ENCODE assay signal across 27 cellular contexts in the genomic region with DNA sequence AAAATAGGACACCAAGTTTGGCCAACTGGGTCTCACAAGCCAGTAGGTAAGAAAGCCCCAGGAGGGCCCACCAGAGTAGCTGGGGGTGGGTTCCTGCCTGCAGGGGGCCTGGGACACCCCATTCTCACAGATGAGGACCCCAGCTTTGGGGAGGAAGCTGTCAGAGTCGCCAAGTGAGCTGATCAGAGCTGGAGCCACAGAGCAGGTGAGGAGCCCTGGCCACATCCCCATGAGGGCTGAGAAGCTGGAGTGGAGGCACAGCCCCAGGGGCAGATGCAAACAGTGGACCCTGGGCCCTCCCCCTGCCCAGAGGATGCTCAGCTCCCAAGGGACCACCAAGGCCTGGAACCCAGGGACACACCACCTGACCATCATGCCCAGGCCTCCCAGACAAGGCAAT.
"Had no signal": no experiment of that assay in that cellular context is flagged by ENCODE, and none has a peak within 500 bp of the region (broad histone marks: within the 10 kb centered on the region; RNA-seq: fewer than 3 reads in every experiment).

No MANE protein-coding gene starts in this region.

- ATAC-seq: left colon; left lung; natural killer cell; pancreas; sciatic nerve; stimulated activated memory B cell treated with anti-CD40 and anti-IgM and Interleukin-4, amounts not matched to agents 10 μg/mL and 1 μg/mL and 100 μg/mL, for 72 hours had no signal

- H3K27ac ChIP-seq: heart left ventricle, left lung, lower lobe of right lung, neural progenitor cell, pancreas, prostate gland, skin epidermis, suprapubic skin, thoracic aorta, tibial artery, uterus had no signal

- H3K4me3 ChIP-seq: heart left ventricle, left lung, lower lobe of right lung, neural progenitor cell, pancreas, prostate gland, skin epidermis, suprapubic skin, thoracic aorta, tibial artery, uterus had no signal

- H3K27ac Mint-ChIP-seq: immature natural killer cell; natural killer cell; nephron progenitor cell; neural progenitor cell; stimulated activated memory B cell treated with anti-CD40 and anti-IgM and Interleukin-4, amounts not matched to agents 10 μg/mL and 1 μg/mL and 100 μg/mL, for 72 hours had no signal

- H3K36me3 Mint-ChIP-seq: natural killer cell; neural progenitor cell; stimulated activated memory B cell treated with anti-CD40 and anti-IgM and Interleukin-4, amounts not matched to agents 10 μg/mL and 1 μg/mL and 100 μg/mL, for 72 hours had no signal

- H3K4me1 ChIP-seq: heart left ventricle, left lung, lower lobe of right lung, neural progenitor cell, pancreas, prostate gland, suprapubic skin, tibial artery, uterus had no signal

- H2AFZ ChIP-seq: neural progenitor cell had no signal

- H3K27me3 ChIP-seq: heart left ventricle, left lung, neural progenitor cell, pancreas, suprapubic skin, tibial artery, uterus had no signal

- H3K36me3 ChIP-seq: heart left ventricle, left lung, lower lobe of right lung, neural progenitor cell, pancreas, prostate gland, suprapubic skin, thoracic aorta, tibial artery, uterus had no signal

- H3K9me3 ChIP-seq: left lung, lower lobe of right lung, pancreas, prostate gland, suprapubic skin, thoracic aorta, tibial artery, uterus had no signal

- H3K9ac ChIP-seq: neural progenitor cell had no signal

- H3K4me2 ChIP-seq: neural progenitor cell had no signal

- H3K4me1 Mint-ChIP-seq: immature natural killer cell; natural killer cell; nephron progenitor cell; neural progenitor cell; stimulated activated memory B cell treated with anti-CD40 and anti-IgM and Interleukin-4, amounts not matched to agents 10 μg/mL and 1 μg/mL and 100 μg/mL, for 72 hours had no signal

- H3K9me3 Mint-ChIP-seq: natural killer cell had no signal

- DNase-seq: heart left ventricle; hypothalamus; immature natural killer cell; kidney; left colon; lower lobe of right lung; mammary epithelial cell; mesenchymal stem cell; natural killer cell; nephron progenitor cell; retina; right cardiac atrium; stimulated activated CD4-positive, alpha-beta T cell treated with anti-CD3 and anti-CD28 coated beads, Interleukin-4, amount 100 ng/mL, for 24 hours; stimulated activated naive CD4-positive, alpha-beta T cell treated with Interleukin-2 at 50 U/mL for 16 hours; tibial artery; trophoblast cell; uterus had no signal

- FAIRE-seq: islet of Langerhans, kidney, pancreas had no signal

- H3K4me3 Mint-ChIP-seq: immature natural killer cell; natural killer cell; nephron progenitor cell; neural progenitor cell; stimulated activated memory B cell treated with anti-CD40 and anti-IgM and Interleukin-4, amounts not matched to agents 10 μg/mL and 1 μg/mL and 100 μg/mL, for 72 hours had no signal
